Comparison of ENCODE assay signal across 8 cellular contexts in the genomic region with DNA sequence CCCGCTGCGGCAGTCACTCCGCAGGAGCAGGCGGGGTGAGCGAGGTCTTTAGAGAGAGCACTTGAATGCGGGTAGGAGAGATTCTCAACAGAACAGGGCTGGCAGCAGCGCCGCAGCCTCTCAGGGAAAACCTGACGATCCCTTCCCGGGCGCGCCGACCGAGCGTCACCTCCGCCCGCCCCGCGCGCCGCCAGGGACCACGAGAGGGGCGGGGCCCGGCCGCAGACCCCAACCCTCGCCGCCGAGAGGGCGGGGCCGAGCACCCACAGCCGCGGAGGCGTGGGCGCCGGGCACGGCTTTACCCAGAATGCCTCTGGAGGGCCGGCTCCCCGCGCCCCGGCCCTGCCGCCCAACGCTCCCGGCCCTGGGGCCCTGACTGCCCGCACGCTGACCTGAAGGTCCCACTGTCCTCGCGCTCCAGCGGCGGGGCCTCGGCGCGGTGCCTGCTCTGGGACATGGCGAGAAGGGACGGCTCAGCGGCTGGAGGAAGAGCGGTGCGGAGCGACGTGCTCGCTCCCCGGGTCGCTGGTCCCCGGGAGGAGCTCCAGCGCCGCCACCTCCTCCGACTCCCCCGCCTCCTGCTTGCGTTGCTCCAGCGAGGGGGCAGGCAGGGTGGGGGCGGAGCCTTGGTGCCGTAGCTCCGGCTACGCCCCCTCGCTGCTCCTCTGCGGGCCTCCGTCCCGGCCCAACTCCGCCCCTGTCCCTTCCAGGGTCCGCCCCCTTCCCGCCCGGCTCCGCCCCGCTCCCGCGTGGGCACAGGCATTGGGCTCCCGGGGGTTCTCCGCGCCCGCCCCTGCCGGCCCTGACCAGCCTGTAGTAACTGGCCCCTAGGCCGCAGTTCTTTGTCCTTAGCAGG. TPM values are rescaled to one million over a fixed set of nuclear protein-coding genes. Genes with fewer than 3 reads are reported as not detected.
DNase-seq lines count a peak whose midpoint lies in the region; ATAC-seq and TF ChIP-seq lines count a peak whose summit lies in the region.

A gene with protein sequence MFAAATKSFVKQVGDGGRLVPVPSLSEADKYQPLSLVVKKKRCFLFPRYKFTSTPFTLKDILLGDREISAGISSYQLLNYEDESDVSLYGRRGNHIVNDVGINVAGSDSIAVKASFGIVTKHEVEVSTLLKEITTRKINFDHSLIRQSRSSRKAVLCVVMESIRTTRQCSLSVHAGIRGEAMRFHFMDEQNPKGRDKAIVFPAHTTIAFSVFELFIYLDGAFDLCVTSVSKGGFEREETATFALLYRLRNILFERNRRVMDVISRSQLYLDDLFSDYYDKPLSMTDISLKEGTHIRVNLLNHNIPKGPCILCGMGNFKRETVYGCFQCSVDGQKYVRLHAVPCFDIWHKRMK (plus strand): TSS at position 805 of the 856 bp plus-strand sequence. CDS start 2,032 bp downstream, outside the sequence.
PRKRA (minus strand) TSS at position 602 of the 856 bp plus-strand sequence; CDS start at position 457, 145 bp downstream.

- CTCF ChIA-PET in activated B cell treated with CpG ODN at 0.5 μM for 24 hours (lab: Charles Lee): interaction anchor here (0.7 to 1.1 kb wide), 5 partner anchors 31 to 80 kb away, joined by 3 to 11 read pairs (median 4); no protein-coding TSS in a partner anchor

- intact Hi-C loops in activated B cell treated with CpG ODN at 0.5 μM for 24 hours (cut with micrococcal nuclease) (loop anchor here (1.0 to 10.0 kb wide), 8 partner anchors 11 to 1556 kb away; partner anchors contain the start of genes CWC22, FKBP7 and SESTD1), spleen (cut with DNase I; ENCODE audit: low total_unique reads) (no loop called here)

- peaks cover 28% of the 10 kb centered on the region for H3K4me1 Mint-ChIP-seq in activated B cell treated with CpG ODN at 0.5 μM for 24 hours

- no peaks in the 10 kb centered on the region for H3K9me3 ChIP-seq in spleen

- peak within 1 kb of the TSS; percentile 87 for H3K4me3 Mint-ChIP-seq in activated B cell treated with CpG ODN at 0.5 μM for 24 hours

- POLR2A ChIA-PET in activated B cell treated with CpG ODN at 0.5 μM for 24 hours (lab: Charles Lee): interaction anchor here (0.5 to 2.5 kb wide), 21 partner anchors 13 to 1285 kb away, joined by 3 to 70 read pairs (median 5); partner anchors contain the start of genes FKBP7, HNRNPA3, NFE2L2 and PLEKHA3

- no peaks in the 10 kb centered on the region for H3K9me3 Mint-ChIP-seq in activated B cell treated with CpG ODN at 0.5 μM for 24 hours

- H3K27ac Mint-ChIP-seq in activated B cell treated with CpG ODN at 0.5 μM for 24 hours: peak within 1 kb of the TSS; percentile 86

- peak within 1 kb of the TSS; percentile 89 for H3K4me3 ChIP-seq in AG09309 (ENCODE audit: control insufficient read depth, low read depth, low read length)
- H3K4me3 ChIP-seq in spleen: peak within 1 kb of the TSS; percentile 68 to 93 (median 86)

- peak; percentile 47 to 51 (median 51) for TF ChIP-seq POLR2A in spleen (IDR thresholded peaks at IDR 0.05)

- ATAC-seq in GM19023 (IDR thresholded peaks at IDR 0.05; ENCODE audit: unreplicated experiment) (peak; percentile 80), HG03196 (IDR thresholded peaks at IDR 0.05; ENCODE audit: unreplicated experiment) (peak; percentile 85), activated B cell treated with CpG ODN at 0.5 μM for 24 hours (ENCODE audit: low read depth) (peak; percentile 91)

- DNase-seq in AG09309 (ENCODE audit: low read depth): peak; percentile 88
- DNase-seq in NCI-H226: peak; percentile 90
- peak; percentile 97 for DNase-seq in activated B cell treated with CpG ODN at 0.5 μM for 24 hours
- DNase-seq in caudate nucleus (lab: John Stamatoyannopoulos, UW): peak; percentile 57 to 99 (median 97)
- peak; percentile 95 for DNase-seq in inferior parietal cortex (ENCODE audit: extremely low spot score)
- DNase-seq in spleen: peak; percentile 100

- peak within 1 kb of the TSS; percentile 97 for H3K27ac ChIP-seq in caudate nucleus (ENCODE audit: low read depth, low read length)
- H3K27ac ChIP-seq in spleen: peak within 1 kb of the TSS; percentile 82 to 99 (median 98)

- WGBS in spleen, 5 donors: 0 to 1% (median 1%) methylated on average over 51 to 91 of the region's 91 CpGs

- H3K36me3 ChIP-seq in spleen: peaks cover 0 to 30% (median 6%) of the 10 kb centered on the region in 6 donors

- H3K4me1 ChIP-seq in spleen: peaks cover 8 to 41% (median 22%) of the 10 kb centered on the region in 6 donors

- no peaks in the 10 kb centered on the region for H3K27me3 Mint-ChIP-seq in activated B cell treated with CpG ODN at 0.5 μM for 24 hours

- no peak for TF ChIP-seq CTCF in AG09309 (IDR thresholded peaks at IDR 0.05; ENCODE audit: control insufficient read depth, insufficient read depth, low read depth, low read length, missing control alignments)
- no peak for TF ChIP-seq CTCF in activated B cell treated with CpG ODN at 0.5 μM for 24 hours (IDR thresholded peaks at IDR 0.05)
- peak in 8 of 11 experiments; percentile 7 to 68 (median 32) for TF ChIP-seq CTCF in spleen (IDR thresholded peaks at IDR 0.05 in 8 of 11, conservative IDR thresholded peaks at IDR 0.05 in 3 of 11)

- no peaks in the 10 kb centered on the region for H3K27me3 ChIP-seq in spleen (replicated peaks in 1 of 7)

- peaks cover 28% of the 10 kb centered on the region for H3K36me3 Mint-ChIP-seq in activated B cell treated with CpG ODN at 0.5 μM for 24 hours (ENCODE audit: low read depth)

RNA-seq across cellular contexts. Expression of the first gene that starts in this region (rescaled TPM):
- total RNA-seq in activated B cell treated with CpG ODN at 0.5 μM for 24 hours: 2.0 and 3.1 TPM in 2 replicates
- total RNA-seq in spleen: 1 to 10 TPM; 1.0 to 3.3 (median 1.7) TPM
- 1 to 10 TPM; 2.2 to 8.2 (median 4.1) TPM for polyA plus RNA-seq in spleen

RNA-seq across cellular contexts. Expression of gene PRKRA, which starts in this region (rescaled TPM):
- total RNA-seq in activated B cell treated with CpG ODN at 0.5 μM for 24 hours (49.6 and 61.3 TPM in 2 replicates), spleen (10 to 100 TPM; 29.7 to 57.4 (median 37.2) TPM)
- 10 to 100 TPM; 24.3 to 27.7 (median 26.0) TPM for polyA plus RNA-seq in spleen

Comparison
In these comparisons a context has a peak if more than half of its experiments do, and no peak if none do; other contexts are left out.
1. Peak in every context shown above with its lines: DNase-seq, ATAC-seq, H3K4me3 ChIP-seq and H3K27ac ChIP-seq.
2. CTCF ChIP-seq: peak in spleen (8 of 11); none in AG09309 (single experiment) and activated B cell treated with CpG ODN at 0.5 μM for 24 hours (single experiment).